ENCODE assay signal across 9 cellular contexts in genomic region chr6:98834060-98835031, GRCh38. TPM values are rescaled to one million over a fixed set of nuclear protein-coding genes. Genes with fewer than 3 reads are reported as not detected.
DNase-seq lines count a peak whose midpoint lies in the region; ATAC-seq and TF ChIP-seq lines count a peak whose summit lies in the region.
"Had no signal": no experiment of that assay in that cellular context is flagged by ENCODE, and none has a peak within 500 bp of the region (broad histone marks: within the 10 kb centered on the region; RNA-seq: fewer than 3 reads in every experiment).

TSS of gene POU3F2 (plus strand) at chr6:98834574. CDS start at chr6:98834874, 300 bp downstream.

- H3K9me3 ChIP-seq in HUES48 (ENCODE audit: control insufficient read depth, insufficient read depth, low read length) (no peaks in the 10 kb centered on the region), OCI-LY1 (ENCODE audit: low read length) (no peaks in the 10 kb centered on the region), neural cell (ENCODE audit: low read length) (no peaks in the 10 kb centered on the region), subcutaneous abdominal adipose tissue (ENCODE audit: control insufficient read depth in 5 of 5, low read length in 5 of 5) (no peaks in the 10 kb centered on the region)

- peaks cover 55% of the 10 kb centered on the region for H3K4me1 ChIP-seq in HUES48 (ENCODE audit: control insufficient read depth, insufficient read depth, low read length)
- no peaks in the 10 kb centered on the region for H3K4me1 ChIP-seq in OCI-LY1 (ENCODE audit: insufficient read depth, low read length, severe bottlenecking)
- H3K4me1 ChIP-seq in subcutaneous abdominal adipose tissue (ENCODE audit: control insufficient read depth in 5 of 5, insufficient read depth in 5 of 5, low read length in 5 of 5): peaks cover 1 to 53% (median 48%) of the 10 kb centered on the region in 5 donors

- H3K27me3 ChIP-seq in HUES48 (ENCODE audit: control insufficient read depth, insufficient read depth, low read length): peaks cover 96% of the 10 kb centered on the region
- no peaks in the 10 kb centered on the region for H3K27me3 ChIP-seq in OCI-LY1 (ENCODE audit: insufficient read depth, low read length)
- peaks cover 35% of the 10 kb centered on the region for H3K27me3 ChIP-seq in neural cell (ENCODE audit: insufficient read depth, low read depth, low read length)
- H3K27me3 ChIP-seq in subcutaneous abdominal adipose tissue (ENCODE audit: control insufficient read depth in 5 of 5, insufficient read depth in 4 of 5, low read length in 5 of 5): peaks cover 47 to 75% (median 64%) of the 10 kb centered on the region in 5 donors

- no peak for TF ChIP-seq CTCF in OCI-LY1 (IDR thresholded peaks at IDR 0.05; ENCODE audit: low read length)
- TF ChIP-seq CTCF in neural cell (IDR thresholded peaks at IDR 0.05; ENCODE audit: poor library complexity, severe bottlenecking): no peak

- peak within 1 kb of the TSS; percentile 74 for H3K4me2 ChIP-seq in OCI-LY1 (ENCODE audit: low read length)
- peak within 1 kb of the TSS; percentile 86 for H3K4me2 ChIP-seq in neural cell (ENCODE audit: low read length)

- H3K4me3 ChIP-seq in HUES48 (ENCODE audit: low read depth, low read length) (peak within 1 kb of the TSS; percentile 59), OCI-LY1 (ENCODE audit: low read depth, low read length, poor library complexity, severe bottlenecking) (peak within 1 kb of the TSS; percentile 58), neural cell (ENCODE audit: low read length) (peak within 1 kb of the TSS; percentile 91), subcutaneous abdominal adipose tissue (ENCODE audit: low read depth in 1 of 5, low read length in 5 of 5) (peak within 1 kb of the TSS; percentile 54 to 87 (median 73))

- DNase-seq in Caki2 (ENCODE audit: low read depth) (peak; percentile 89), fibroblast of the conjunctiva (ENCODE audit: low read depth) (peak; percentile 9)
- DNase-seq in activated T-helper 9 cell treated with anti-CD3 and anti-CD28 coated beads, Interleukin-2, amount 50 U/mL, for 16 hours (ENCODE audit: low read depth): peak; percentile 50

- no peaks in the 10 kb centered on the region for H3K9me2 ChIP-seq in OCI-LY1 (ENCODE audit: low read depth, low read length)
- no peaks in the 10 kb centered on the region for H3K9me2 ChIP-seq in neural cell (ENCODE audit: insufficient read depth, low read length)

- H4K20me1 ChIP-seq in OCI-LY1 (ENCODE audit: insufficient read depth, low read length) (no peaks in the 10 kb centered on the region), neural cell (ENCODE audit: insufficient read depth) (peaks cover 14% of the 10 kb centered on the region)

- H3K9ac ChIP-seq in HUES48 (ENCODE audit: low read depth, low read length) (no peak within 1 kb of the TSS), OCI-LY1 (ENCODE audit: low read length) (no peak within 1 kb of the TSS; the same call in 1 of the 2 replicates), neural cell (ENCODE audit: low read length) (peak within 1 kb of the TSS; percentile 95), subcutaneous abdominal adipose tissue (ENCODE audit: low read length in 5 of 5) (peak within 1 kb of the TSS in 3 of 5 donors; percentile 2 to 66 (median 23))

- in situ Hi-C loops in Caki2 (cut with HindIII; ENCODE audit: low pct_unique_long_range_greater_than_20kb, low sequenced_read_pairs): no loop called here

- H3K36me3 ChIP-seq in HUES48 (ENCODE audit: control insufficient read depth, insufficient read depth, low read length) (no peaks in the 10 kb centered on the region), OCI-LY1 (ENCODE audit: insufficient read depth, low read length) (no peaks in the 10 kb centered on the region), neural cell (ENCODE audit: insufficient read depth, low read length) (no peaks in the 10 kb centered on the region), subcutaneous abdominal adipose tissue (ENCODE audit: control insufficient read depth in 5 of 5, insufficient read depth in 5 of 5, low read length in 5 of 5) (no peaks in the 10 kb centered on the region)

- no peak for TF ChIP-seq EP300 in neural cell (conservative IDR thresholded peaks at IDR 0.05; ENCODE audit: poor library complexity, severe bottlenecking)

- H3K27ac ChIP-seq in HUES48 (ENCODE audit: low read depth, low read length) (no peak within 1 kb of the TSS), OCI-LY1 (ENCODE audit: low read depth, low read length, poor library complexity, severe bottlenecking) (no peak within 1 kb of the TSS), neural cell (ENCODE audit: low read length) (peak within 1 kb of the TSS; percentile 91), subcutaneous abdominal adipose tissue (ENCODE audit: low read depth, low read length) (no peak within 1 kb of the TSS)

- H2AFZ ChIP-seq in OCI-LY1 (ENCODE audit: low read length) (no peak within 1 kb of the TSS), neural cell (ENCODE audit: low read depth, low read length) (peak within 1 kb of the TSS; percentile 15)

- no peaks in the 10 kb centered on the region for H3K79me2 ChIP-seq in OCI-LY1 (ENCODE audit: insufficient read depth, low read length)
- H3K79me2 ChIP-seq in neural cell (replicated peaks; ENCODE audit: insufficient read depth, low read length): peaks cover 41% of the 10 kb centered on the region

- H3F3A ChIP-seq in OCI-LY1 (ENCODE audit: insufficient read depth, low read length): no peaks in the 10 kb centered on the region
- peaks cover 12% of the 10 kb centered on the region for H3F3A ChIP-seq in neural cell (ENCODE audit: insufficient read depth, low read length, poor library complexity, severe bottlenecking)

- TF ChIP-seq RAD21 in neural cell (conservative IDR thresholded peaks at IDR 0.05): peak; percentile 50

- ATAC-seq in GM21526 (IDR thresholded peaks at IDR 0.05; ENCODE audit: low FRiP score, unreplicated experiment): peak; percentile 68

TF ChIP-seq in neural cell, 6 proteins besides CTCF, POLR2A, EP300 and RAD21:
- peak; percentile 97 for TF ChIP-seq POLR2AphosphoS5 (IDR thresholded peaks at IDR 0.05)
- TF ChIP-seq TAF1 (IDR thresholded peaks at IDR 0.05; ENCODE audit: low read depth): peak; percentile 97
- TF ChIP-seq SMC3 (conservative IDR thresholded peaks at IDR 0.05; ENCODE audit: poor library complexity): peak; percentile 46
- peak; percentile 91 for TF ChIP-seq REST (IDR thresholded peaks at IDR 0.05; ENCODE audit: borderline replicate concordance)
- TF ChIP-seq MXI1 (conservative IDR thresholded peaks at IDR 0.05; ENCODE audit: poor library complexity, severe bottlenecking): peak; percentile 59
- TF ChIP-seq EZH2 (IDR thresholded peaks at IDR 0.05; ENCODE audit: borderline replicate concordance, insufficient read depth, low read length, poor library complexity, severe bottlenecking): no peak

RNA-seq across cellular contexts. Expression of gene POU3F2, which starts in this region (rescaled TPM):
- total RNA-seq in Caki2 (2014; rRNA removed; shearing (Covaris generic); ENCODE audit: low replicate concordance): 0.61 TPM in 1 of 2 replicates, not detected in the other
- polyA plus RNA-seq in neural cell: 35.3 and 35.7 TPM in 2 replicates
- 111 and 124 TPM in 2 replicates for polyA minus RNA-seq in neural cell
- total RNA-seq: activated CD8-positive, alpha-beta memory T cell treated with anti-CD3 and anti-CD28 coated beads for 36 hours had no signal

Comparison
In these comparisons a context has a peak if more than half of its experiments do, and no peak if none do; other contexts are left out.
1. Peak in DNase-seq in Caki2; RNA of the gene not detected or under 1 TPM.
2. DNase-seq: peak in every context shown above with its lines; median percentile 89 in Caki2; 50 in activated T-helper 9 cell treated with anti-CD3 and anti-CD28 coated beads, Interleukin-2, amount 50 U/mL, for 16 hours; 9 in fibroblast of the conjunctiva.
3. H3K9ac ChIP-seq: peak in neural cell (single experiment) and subcutaneous abdominal adipose tissue (3 of 5); none in HUES48 (single experiment) and OCI-LY1 (single experiment).
4. Peak in every context shown above with its lines, with median percentiles within 50 percentile points of each other: H3K4me3 ChIP-seq.